ENCODE assay signal across 10 cellular contexts in the genomic region with DNA sequence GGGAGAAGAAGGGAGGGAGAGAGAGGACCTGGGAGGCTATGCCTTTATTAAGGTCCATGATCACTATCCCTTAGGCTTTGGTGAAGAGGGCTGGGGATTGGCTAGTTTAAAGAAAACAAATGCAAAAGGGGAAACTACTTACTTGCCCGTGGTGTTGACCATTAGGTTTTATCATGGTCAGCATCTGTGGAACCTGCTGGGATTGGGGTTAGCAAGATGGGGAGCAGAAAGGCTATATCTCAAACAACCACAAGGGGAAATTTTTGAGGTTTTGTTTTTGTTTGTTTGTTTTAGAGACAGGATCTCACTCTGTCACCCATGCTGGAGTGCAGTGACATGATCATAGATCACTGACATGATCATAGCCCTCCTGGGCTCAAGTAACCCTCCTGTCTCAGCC. TPM values are rescaled to one million over a fixed set of nuclear protein-coding genes. Genes with fewer than 3 reads are reported as not detected.
DNase-seq lines count a peak whose midpoint lies in the region; ATAC-seq and TF ChIP-seq lines count a peak whose summit lies in the region.
"Had no signal": no experiment of that assay in that cellular context is flagged by ENCODE, and none has a peak within 500 bp of the region (broad histone marks: within the 10 kb centered on the region; RNA-seq: fewer than 3 reads in every experiment).

No MANE protein-coding gene starts in this region.

- H3K27me3 Mint-ChIP-seq in CD4-positive, alpha-beta T cell, result peaks cover 39% of the 10 kb centered on the region

- CTCF ChIA-PET in CD4-positive, alpha-beta T cell (lab: Charles Lee), result interaction anchor here (1.3 kb wide), 1 partner anchor 67 kb away, joined by 5 read pairs; no protein-coding TSS in a partner anchor

- POLR2A ChIA-PET in CD4-positive, alpha-beta T cell (lab: Charles Lee), result no interaction called here

- no peaks in the 10 kb centered on the region for H3K9me3 ChIP-seq in CD4-positive, alpha-beta T cell (ENCODE audit: control insufficient read depth, low read length)
- H3K9me3 ChIP-seq: BLaER1 treated with 17β-estradiol and CSF1 and Interleukin-3, amounts not matched to agents 10 nM and 100 nM had no signal

- no peak overlapping the region for H3K4me3 Mint-ChIP-seq in CD4-positive, alpha-beta T cell

- H3K36me3 Mint-ChIP-seq in CD4-positive, alpha-beta T cell (ENCODE audit: low read depth), result no peaks in the 10 kb centered on the region

- H3K9me3 Mint-ChIP-seq in CD4-positive, alpha-beta T cell, result no peaks in the 10 kb centered on the region

- DNase-seq in CD4-positive, alpha-beta T cell, result no peak
- DNase-seq in epithelial cell of proximal tubule (ENCODE audit: low read depth) (no peak), GM10266 (ENCODE audit: extremely low spot score) (no peak), NOMO-1 treated with DMSO at 0.1 percent for 48 hours (lab: John Stamatoyannopoulos, UW; ENCODE audit: unreplicated experiment) (no peak), UCSD-AML1 (lab: John Stamatoyannopoulos, UW; ENCODE audit: unreplicated experiment) (no peak)
- no peak for DNase-seq in central memory CD4-positive, alpha-beta T cell
- DNase-seq: foreskin melanocyte had no signal

- no peak overlapping the region for H3K4me3 ChIP-seq in epithelial cell of proximal tubule (ENCODE audit: low read depth, low read length)
- H3K4me3 ChIP-seq: BLaER1 treated with 17β-estradiol and CSF1 and Interleukin-3, amounts not matched to agents 10 nM and 100 nM had no signal

- H3K27me3 ChIP-seq in CD4-positive, alpha-beta T cell (ENCODE audit: control insufficient read depth, insufficient read depth, low read length), result peaks cover 9% of the 10 kb centered on the region
- H3K27me3 ChIP-seq: BLaER1 treated with 17β-estradiol and CSF1 and Interleukin-3, amounts not matched to agents 10 nM and 100 nM had no signal

- intact Hi-C loops in CD4-positive, alpha-beta T cell (cut with DNase I, micrococcal nuclease), result loop anchor here in 1 of 2 experiments (5.0 kb wide), 1 partner anchor 33 kb away; no protein-coding TSS in a partner anchor

- peak; percentile 48 for ATAC-seq in CD4-positive, alpha-beta T cell (ENCODE audit: poor library complexity)
- peak; percentile 57 for ATAC-seq in GM19463 (IDR thresholded peaks at IDR 0.05; ENCODE audit: unreplicated experiment)
- peak; percentile 66 for ATAC-seq in HG03521 (IDR thresholded peaks at IDR 0.05; ENCODE audit: unreplicated experiment)

- H3K27ac Mint-ChIP-seq in CD4-positive, alpha-beta T cell, result no peak overlapping the region

- TF ChIP-seq CTCF in CD4-positive, alpha-beta T cell (IDR thresholded peaks at IDR 0.05), result no peak
- TF ChIP-seq CTCF in epithelial cell of proximal tubule (conservative IDR thresholded peaks at IDR 0.05; ENCODE audit: low read depth, low read length) (peak; percentile 4), GM10266 (IDR thresholded peaks at IDR 0.05; ENCODE audit: control insufficient read depth, insufficient read depth, low read depth, missing control alignments) (no peak)

- H3K27ac ChIP-seq in CD4-positive, alpha-beta T cell (ENCODE audit: low read depth, low read length), result no peak overlapping the region
- H3K27ac ChIP-seq: BLaER1 treated with 17β-estradiol and CSF1 and Interleukin-3, amounts not matched to agents 10 nM and 100 nM had no signal

- no peaks in the 10 kb centered on the region for H3K4me1 Mint-ChIP-seq in CD4-positive, alpha-beta T cell (ENCODE audit: low read depth)

RNA-seq across cellular contexts. Expression of a gene that starts 9.0 kb away (rescaled TPM):
- 10 to 100 TPM; 63.8 to 68.1 TPM for total RNA-seq in CD4-positive, alpha-beta T cell
- 62.8 and 82.8 TPM in 2 replicates for total RNA-seq in epithelial cell of proximal tubule
